15 cellular contexts compared by ENCODE assay signal in genomic region chr19:32201211-32201610, GRCh38.
"Had no signal": no experiment of that assay in that cellular context is flagged by ENCODE, and none has a peak within 500 bp of the region (broad histone marks: within the 10 kb centered on the region; RNA-seq: fewer than 3 reads in every experiment).

No MANE protein-coding gene starts in this region.

- H3K27ac Mint-ChIP-seq: mesothelial cell of epicardium, nephron progenitor cell had no signal

- H3K36me3 Mint-ChIP-seq: mesothelial cell of epicardium had no signal

- H3K27ac ChIP-seq: coronary artery, heart left ventricle, neutrophil, suprapubic skin, thyroid gland, upper lobe of left lung, uterus had no signal

- H3K9me3 Mint-ChIP-seq: mesothelial cell of epicardium, nephron progenitor cell had no signal

- H3K4me1 ChIP-seq: suprapubic skin, thyroid gland, uterus had no signal

- DNase-seq: effector CD4-positive, alpha-beta T cell; heart left ventricle; hippocampal formation; kidney glomerular epithelial cell; nephron progenitor cell; small intestine; stimulated activated CD4-positive, alpha-beta T cell treated with anti-CD3 and anti-CD28 coated beads, Interleukin-2, amount 100 ng/mL, for 48 hours; stimulated activated naive CD4-positive, alpha-beta T cell treated with Interleukin-2 at 50 U/mL for 16 hours; thyroid gland; upper lobe of left lung; uterus had no signal

- H3K4me3 Mint-ChIP-seq: mesothelial cell of epicardium, nephron progenitor cell had no signal

- H3K9me3 ChIP-seq: heart left ventricle, neutrophil, suprapubic skin, thyroid gland, upper lobe of left lung, uterus had no signal

- H3K4me1 Mint-ChIP-seq: mesothelial cell of epicardium, nephron progenitor cell had no signal

- H3K4me3 ChIP-seq: coronary artery, heart left ventricle, suprapubic skin, thyroid gland, upper lobe of left lung, uterus had no signal

- H3K27me3 ChIP-seq: suprapubic skin, thyroid gland, upper lobe of left lung, uterus had no signal

- H3K36me3 ChIP-seq: heart left ventricle, neutrophil, suprapubic skin, thyroid gland, upper lobe of left lung, uterus had no signal
